Comparison of ENCODE assay signal across 7 cellular contexts in genomic region chr11:9573775-9574555, GRCh38. TPM values are rescaled to one million over a fixed set of nuclear protein-coding genes. Genes with fewer than 3 reads are reported as not detected.
A peak's percentile ranks its signal among the peaks of the same experiment; 100 is the strongest.
DNase-seq lines count a peak whose midpoint lies in the region; ATAC-seq, FAIRE-seq and TF ChIP-seq lines count a peak whose summit lies in the region.

No MANE protein-coding gene starts in this region.

- H3K4me3 ChIP-seq in GM12878 (peak overlapping the region; percentile 90), HepG2 (replicated peaks in 1 of 3; ENCODE audit: insufficient read depth in 1 of 3, low read depth in 2 of 3, low read length in 3 of 3) (peak overlapping the region; percentile 78 to 90 (median 87)), thyroid gland (replicated peaks in 1 of 3) (peak overlapping the region; percentile 44 to 84 (median 63))

- H3K27ac ChIP-seq in KOPT-K1 (ENCODE audit: low read depth, low read length, poor library complexity, severe bottlenecking): peak overlapping the region; percentile 95
- H3K27ac ChIP-seq in GM12878 (ENCODE audit: control insufficient read depth, insufficient read depth): peak overlapping the region; percentile 90
- H3K27ac ChIP-seq in HepG2 (ENCODE audit: extremely low read length, insufficient read depth, low read length): peak overlapping the region; percentile 100
- peak overlapping the region; percentile 69 to 99 (median 95) for H3K27ac ChIP-seq in thyroid gland

- ATAC-seq in GM21381 (IDR thresholded peaks at IDR 0.05; ENCODE audit: unreplicated experiment): peak; percentile 3
- ATAC-seq in GM12878: no peak
- no peak for ATAC-seq in HepG2

- peak overlapping the region; percentile 76 for H3K9ac ChIP-seq in GM12878 (ENCODE audit: control insufficient read depth, insufficient read depth, low read length)
- H3K9ac ChIP-seq in HepG2 (ENCODE audit: insufficient read depth, low read depth, low read length): peak overlapping the region; percentile 98

- no peak for FAIRE-seq in GM12878 (lab: Jason Lieb, UNC)
- no peak for FAIRE-seq in HepG2 (lab: Jason Lieb, UNC)

- H3K36me3 ChIP-seq in KOPT-K1 (ENCODE audit: insufficient read depth, low read length): peaks cover 42% of the 10 kb centered on the region
- peaks cover 0 to 3% of the 10 kb centered on the region in 2 experiments; a peak in 1 of 4 replicates for H3K36me3 ChIP-seq in GM12878 (ENCODE audit: control insufficient read depth in 2 of 2, insufficient read depth in 2 of 2, low read length in 1 of 2)
- H3K36me3 ChIP-seq in HepG2 (replicated peaks in 1 of 2; ENCODE audit: control insufficient read depth in 1 of 2, insufficient read depth in 2 of 2, low read length in 2 of 2): peaks cover 0 to 24% of the 10 kb centered on the region in 2 experiments; a peak in 3 of 5 replicates
- H3K36me3 ChIP-seq in thyroid gland: no peaks in the 10 kb centered on the region

- WGBS in GM12878 (ENCODE audit: insufficient coverage, insufficient replicate concordance, low lambda C conversion rate, missing lambda C conversion rate): under 1% methylated on average over 67 of the region's 114 CpGs
- 0% methylated on average over 16 of the region's 114 CpGs for WGBS in HepG2 (ENCODE audit: low lambda C conversion rate)
- 1% methylated on average over 19 to 25 of the region's 114 CpGs for WGBS in thyroid gland, 2 donors

- TF ChIP-seq RAD21 in GM12878 (IDR thresholded peaks at IDR 0.05; ENCODE audit: insufficient read depth, low read depth, low read length): no peak
- TF ChIP-seq RAD21 in HepG2 (CRISPR knock-in tag; IDR thresholded peaks at IDR 0.05): no peak; the same call in 1 of the 2 replicates

- no peaks in the 10 kb centered on the region for H4K20me1 ChIP-seq in GM12878 (ENCODE audit: control insufficient read depth, insufficient read depth)
- H4K20me1 ChIP-seq in HepG2 (ENCODE audit: insufficient read depth, low read length): peaks cover 7% of the 10 kb centered on the region; the same call in 1 of the 2 replicates

- in situ Hi-C loops in GM12878 (cut with MboI): no loop called here
- in situ Hi-C loops in HepG2 (cut with HindIII; ENCODE audit: extremely low pct_ligation_motif_present, low pct_unique_long_range_greater_than_20kb): loop anchor here (5.0 kb wide), 2 partner anchors 38 to 42 kb away; no protein-coding TSS in a partner anchor

- TF ChIP-seq CTCF in GM10266 (IDR thresholded peaks at IDR 0.05; ENCODE audit: control insufficient read depth, insufficient read depth, low read depth, missing control alignments) (no peak), GM12878 (IDR thresholded peaks at IDR 0.05 in 2 of 3, conservative IDR thresholded peaks at IDR 0.05 in 1 of 3; ENCODE audit: control insufficient read depth in 2 of 3, extremely low read depth in 1 of 3, insufficient read depth in 1 of 3, low read depth in 3 of 3, low read length in 3 of 3) (no peak), HepG2 (CRISPR knock-in tag; IDR thresholded peaks at IDR 0.05) (no peak), thyroid gland (IDR thresholded peaks at IDR 0.05) (peak in 1 of 6 experiments; percentile 9)

- TF ChIP-seq EP300 in GM12878 (IDR thresholded peaks at IDR 0.05; ENCODE audit: borderline replicate concordance in 1 of 2, control insufficient read depth in 1 of 2, low read depth in 2 of 2, low read length in 2 of 2): no peak
- TF ChIP-seq EP300 in HepG2 (IDR thresholded peaks at IDR 0.05; ENCODE audit: low read depth in 2 of 2, low read length in 2 of 2): no peak
- no peak for TF ChIP-seq EP300 in HepG2 (CRISPR knock-in tag; IDR thresholded peaks at IDR 0.05; ENCODE audit: borderline replicate concordance)

- no TSS peak for BruUV-seq in GM12878 (replicated peaks; lab: Mats Ljungman, UMichigan)
- no TSS peak for BruUV-seq in HepG2 (replicated peaks; lab: Mats Ljungman, UMichigan)

- H2AFZ ChIP-seq in GM12878 (ENCODE audit: control insufficient read depth, low read depth, low read length): peak overlapping the region; percentile 46
- H2AFZ ChIP-seq in HepG2 (ENCODE audit: low read length): no peak overlapping the region

- TF ChIP-seq POLR2A in GM12878 (IDR thresholded peaks at IDR 0.05; ENCODE audit: low read depth, low read length) (peak; percentile 16; the same call in 1 of the 2 replicates), HepG2 (IDR thresholded peaks at IDR 0.05; ENCODE audit: insufficient read depth in 1 of 2, low read depth in 2 of 2, low read length in 2 of 2) (no peak), thyroid gland (IDR thresholded peaks at IDR 0.05) (peak in 1 of 2 donors; percentile 72)

- H3K79me2 ChIP-seq in GM12878 (ENCODE audit: control insufficient read depth, insufficient read depth, low read length) (peaks cover 54% of the 10 kb centered on the region), HepG2 (ENCODE audit: insufficient read depth, low read length) (peaks cover 51% of the 10 kb centered on the region)

- DNase-seq in GM10266 (ENCODE audit: extremely low spot score) (peak; percentile 55), GM12878 (ENCODE audit: low read depth, low spot score) (no peak), HepG2 (ENCODE audit: low spot score) (no peak), thyroid gland (peak in 1 of 2 donors; percentile 37), cortex of kidney (lab: John Stamatoyannopoulos, UW) (no peak)

- SMC1A ChIA-PET in GM12878 (lab: Charles Lee; ENCODE audit: uncharacterized antibody, unreplicated experiment): interaction anchor here (0.9 to 1.9 kb wide), 7 partner anchors 8 to 188 kb away, joined by 3 to 6 read pairs (median 4); no protein-coding TSS in a partner anchor

- intact Hi-C loops in GM12878 (cut with micrococcal nuclease; ENCODE audit: unreplicated experiment): loop anchor here (2.0 kb wide), 1 partner anchor 111 kb away; no protein-coding TSS in a partner anchor
- intact Hi-C loops in HepG2 (cut with micrococcal nuclease; ENCODE audit: unreplicated experiment): loop anchor here (2.0 to 5.0 kb wide), 3 partner anchors 39 to 112 kb away; partner anchors contain the start of gene ZNF143
- intact Hi-C loops in thyroid gland (cut with DNase I): no loop called here

- POLR2A ChIA-PET in GM12878 (lab: Charles Lee) (interaction anchor here (0.6 to 2.0 kb wide), 10 partner anchors 9 to 144 kb away, joined by 3 to 15 read pairs (median 6); partner anchors contain the start of gene ZNF143), HepG2 (lab: Yijun Ruan, JAX) (interaction anchor here (0.9 to 3.3 kb wide), 16 partner anchors 11 to 1235 kb away, joined by 3 to 35 read pairs (median 6); partner anchors contain the start of genes ADM, EIF4G2 and ZNF143)

- H3K4me1 ChIP-seq in GM12878 (ENCODE audit: control insufficient read depth, insufficient read depth, low read length): peaks cover 6% of the 10 kb centered on the region; the same call in 1 of the 2 replicates
- peaks cover 65% of the 10 kb centered on the region for H3K4me1 ChIP-seq in HepG2 (ENCODE audit: insufficient read depth, low read length)
- peaks cover 30 to 38% of the 10 kb centered on the region in 2 donors for H3K4me1 ChIP-seq in thyroid gland

- H3K4me2 ChIP-seq in GM12878 (ENCODE audit: control insufficient read depth, insufficient read depth): peak overlapping the region; percentile 53; the same call in 1 of the 2 replicates
- peak overlapping the region; percentile 71 for H3K4me2 ChIP-seq in HepG2 (ENCODE audit: low read depth, low read length)

- H3K9me3 ChIP-seq in KOPT-K1 (ENCODE audit: insufficient read depth, low read length, poor library complexity, severe bottlenecking) (no peaks in the 10 kb centered on the region), GM12878 (replicated peaks; ENCODE audit: control insufficient read depth, insufficient read depth, low read length) (no peaks in the 10 kb centered on the region), HepG2 (ENCODE audit: low read length) (no peaks in the 10 kb centered on the region), thyroid gland (no peaks in the 10 kb centered on the region)

- RAD21 ChIA-PET in GM12878 (lab: Charles Lee; ENCODE audit: unreplicated experiment): interaction anchor here (0.5 to 2.4 kb wide), 12 partner anchors 13 to 184 kb away, joined by 3 to 16 read pairs (median 4); partner anchors contain the start of genes SWAP70 and ZNF143

- CTCF ChIA-PET in GM12878 (lab: Yijun Ruan, JAX): interaction anchor here (0.6 to 2.2 kb wide), 10 partner anchors 27 to 362 kb away, joined by 3 to 10 read pairs (median 6); no protein-coding TSS in a partner anchor
- CTCF ChIA-PET in HepG2 (lab: Yijun Ruan, JAX; ENCODE audit: low intra/inter-chr PET ratio, low total read pairs): interaction anchor here (1.4 kb wide), 1 partner anchor 39 kb away, joined by 4 read pairs; no protein-coding TSS in a partner anchor

- H3K27me3 ChIP-seq in GM12878 (replicated peaks in 1 of 2; ENCODE audit: control insufficient read depth in 2 of 2, insufficient read depth in 2 of 2, low read length in 1 of 2) (no peaks in the 10 kb centered on the region), HepG2 (ENCODE audit: control insufficient read depth in 1 of 2, insufficient read depth in 2 of 2, low read length in 2 of 2) (no peaks in the 10 kb centered on the region; a peak in 1 of 5 replicates), thyroid gland (no peaks in the 10 kb centered on the region)

RNA-seq across cellular contexts. Expression of gene WEE1, which starts 0.5 kb away (rescaled TPM):
- 98.0 and 98.8 TPM in 2 replicates for total RNA-seq in GM12878 (2013; cell fraction: nucleolus; rRNA removed)
- total RNA-seq in GM12878 (2014; rRNA removed) (53.9 and 58.4 TPM in 2 replicates), GM12878 (2014; rRNA removed; fragmentation: Illumina TruSeq; extraction: Trizol) (51.1 and 51.4 TPM in 2 replicates), GM12878 (2021) (51.7 and 58.0 TPM in 2 replicates), HepG2 (2016; rRNA removed; fragmentation: Illumina TruSeq; extraction: Trizol) (63.7 and 71.7 TPM in 2 replicates), thyroid gland (10 to 100 TPM; 29.6 to 35.6 (median 32.5) TPM)
- 10.7 TPM for polyA plus RNA-seq in GM12878 (2011; ENCODE audit: low read depth)
- polyA plus RNA-seq in GM12878 (2011; rRNA removed) (54.1 and 71.9 TPM in 2 replicates), GM12878 (2014; fragmentation: Illumina TruSeq; extraction: Trizol) (69.5 and 84.0 TPM in 2 replicates), GM12878 (2014; fragmentation: Nextera tagmentation; extraction: Ambion mirVana) (10 to 100 TPM; 20.6 to 22.2 TPM), GM12878 (2014; rRNA removed) (39.6 and 41.0 TPM in 2 replicates), GM12878 (2016; fragmentation: Nextera tagmentation; extraction: Ambion mirVana) (10 to 100 TPM; 13.8 to 28.0 TPM), HepG2 (2011; rRNA removed) (24.2 and 31.4 TPM in 2 replicates)
- 17.6 and 21.0 TPM in 2 replicates for polyA plus RNA-seq in GM12878 (2011; cell fraction: cytosol; rRNA removed)
- polyA plus RNA-seq in GM12878 (2011; cell fraction: nucleus; rRNA removed): 46.7 and 55.2 TPM in 2 replicates
- 16.9 and 21.6 TPM in 2 replicates for polyA plus RNA-seq in GM12878 (2012)
- 26.8 and 46.9 TPM in 2 replicates for polyA minus RNA-seq in GM12878 (2011; rRNA and poly(A)+ RNA removed)
- polyA minus RNA-seq in GM12878 (2011; cell fraction: cytosol; rRNA and poly(A)+ RNA removed): 13.4 and 19.4 TPM in 2 replicates
- polyA minus RNA-seq in GM12878 (2011; cell fraction: nucleus; rRNA and poly(A)+ RNA removed): 35.7 and 71.9 TPM in 2 replicates
- total RNA-seq in HepG2 (2016; cell fraction: cytosol; rRNA removed; fragmentation: Illumina TruSeq; extraction: Trizol; ENCODE audit: low read depth): 5.3 and 8.1 TPM in 2 replicates
- 59.2 and 62.0 TPM in 2 replicates for total RNA-seq in HepG2 (2016; cell fraction: insoluble cytoplasmic fraction; rRNA removed; fragmentation: Illumina TruSeq; extraction: Trizol)
- 16.3 and 20.1 TPM in 2 replicates for total RNA-seq in HepG2 (2016; cell fraction: membrane; rRNA removed; fragmentation: Illumina TruSeq; extraction: Trizol)
- total RNA-seq in HepG2 (2016; cell fraction: nucleus; rRNA removed; fragmentation: Illumina TruSeq; extraction: Trizol): 55.9 and 59.7 TPM in 2 replicates
- polyA plus RNA-seq in HepG2 (2011; cell fraction: cytosol; rRNA removed): 9.9 and 15.9 TPM in 2 replicates
- polyA plus RNA-seq in HepG2 (2011; cell fraction: nucleus; rRNA removed): 19.4 and 21.7 TPM in 2 replicates
- polyA plus RNA-seq in HepG2 (2012): 34.3 and 43.6 TPM in 2 replicates
- polyA plus RNA-seq in HepG2 (2016; cell fraction: cytosol; fragmentation: Illumina TruSeq; extraction: Trizol; ENCODE audit: low read depth): 1.5 and 1.7 TPM in 2 replicates
- polyA plus RNA-seq in HepG2 (2016; cell fraction: insoluble cytoplasmic fraction; fragmentation: Illumina TruSeq; extraction: Trizol; ENCODE audit: low read depth): 55.1 and 60.7 TPM in 2 replicates
- polyA plus RNA-seq in HepG2 (2016; cell fraction: membrane; fragmentation: Illumina TruSeq; extraction: Trizol; ENCODE audit: low read depth): 5.2 and 6.5 TPM in 2 replicates
- 61.4 and 70.9 TPM in 2 replicates for polyA plus RNA-seq in HepG2 (2016; cell fraction: nucleus; fragmentation: Illumina TruSeq; extraction: Trizol; ENCODE audit: insufficient read depth, low read depth)
- 13.9 and 26.9 TPM in 2 replicates for polyA minus RNA-seq in HepG2 (2011; rRNA and poly(A)+ RNA removed; ENCODE audit: low replicate concordance)
- 20.9 and 21.9 TPM in 2 replicates for polyA minus RNA-seq in HepG2 (2011; cell fraction: cytosol; rRNA and poly(A)+ RNA removed)
- polyA minus RNA-seq in HepG2 (2011; cell fraction: nucleus; rRNA and poly(A)+ RNA removed): 77.1 and 85.4 TPM in 2 replicates
